Comparison of ENCODE assay signal across 8 cellular contexts in genomic region chr2:60884795-60885194, GRCh38. TPM values are rescaled to one million over a fixed set of nuclear protein-coding genes. Genes with fewer than 3 reads are reported as not detected.
DNase-seq lines count a peak whose midpoint lies in the region; ATAC-seq and TF ChIP-seq lines count a peak whose summit lies in the region.

No MANE protein-coding gene starts in this region.

- H3K9me3 ChIP-seq in PC-3 (ENCODE audit: low read length) (no peaks in the 10 kb centered on the region), skeletal muscle satellite cell (replicated peaks; ENCODE audit: low read length) (no peaks in the 10 kb centered on the region)
- no peaks in the 10 kb centered on the region for H3K9me3 ChIP-seq in effector memory CD4-positive, alpha-beta T cell (ENCODE audit: control insufficient read depth, low read length)

- no peak for ATAC-seq in PC-3
- no peak for ATAC-seq in HG02610 (IDR thresholded peaks at IDR 0.05; ENCODE audit: unreplicated experiment)

- H3K4me2 ChIP-seq in PC-3 (ENCODE audit: low read length) (peak overlapping the region; percentile 87), skeletal muscle satellite cell (ENCODE audit: low read length) (peak overlapping the region; percentile 86)

- H3K36me3 ChIP-seq in PC-3 (ENCODE audit: low read depth, low read length) (no peaks in the 10 kb centered on the region), skeletal muscle satellite cell (ENCODE audit: insufficient read depth, low read length) (no peaks in the 10 kb centered on the region)
- no peaks in the 10 kb centered on the region for H3K36me3 ChIP-seq in effector memory CD4-positive, alpha-beta T cell (ENCODE audit: control insufficient read depth, insufficient read depth, low read length)

- DNase-seq in PC-3, result no peak
- DNase-seq in effector memory CD4-positive, alpha-beta T cell, result no peak
- DNase-seq in NCI-H2107 (lab: John Stamatoyannopoulos, UW), result no peak
- no peak for DNase-seq in kidney tubule cell (ENCODE audit: low spot score)
- DNase-seq in NCI-H524 (lab: John Stamatoyannopoulos, UW), result no peak

- no peaks in the 10 kb centered on the region for H3K27me3 ChIP-seq in PC-3 (ENCODE audit: low read length)
- H3K27me3 ChIP-seq in effector memory CD4-positive, alpha-beta T cell (replicated peaks; ENCODE audit: control insufficient read depth, insufficient read depth, low read length, poor library complexity, severe bottlenecking), result no peaks in the 10 kb centered on the region
- no peaks in the 10 kb centered on the region for H3K27me3 ChIP-seq in skeletal muscle satellite cell (ENCODE audit: control insufficient read depth, insufficient read depth, low read length)

- intact Hi-C loops in PC-3 (cut with micrococcal nuclease), result loop anchor here (5.0 kb wide), 4 partner anchors 38 to 133 kb away; partner anchors contain the start of genes PEX13 and PUS10

- H3K9me2 ChIP-seq in PC-3 (replicated peaks; ENCODE audit: low read length), result no peaks in the 10 kb centered on the region

- H3K9ac ChIP-seq in PC-3 (ENCODE audit: low read length), result no peak overlapping the region
- H3K9ac ChIP-seq in skeletal muscle satellite cell (ENCODE audit: low read depth, low read length), result peak overlapping the region; percentile 98

- no peak for TF ChIP-seq CTCF in PC-3 (conservative IDR thresholded peaks at IDR 0.05; ENCODE audit: low read depth, low read length)

- no TSS peak for BruUV-seq in PC-3 (replicated peaks; lab: Mats Ljungman, UMichigan)

- H3K4me3 ChIP-seq in GM08714 (ENCODE audit: low read length) (peak overlapping the region; percentile 97; the same call in 1 of the 2 replicates), PC-3 (ENCODE audit: low read length) (peak overlapping the region; percentile 90; the same call in 1 of the 2 replicates), skeletal muscle satellite cell (ENCODE audit: low read length) (no peak overlapping the region)
- peak overlapping the region; percentile 23 for H3K4me3 ChIP-seq in effector memory CD4-positive, alpha-beta T cell (ENCODE audit: insufficient read depth, low read depth, low read length, poor library complexity, severe bottlenecking)

- no peak overlapping the region for H3K27ac ChIP-seq in PC-3 (ENCODE audit: low read length)
- H3K27ac ChIP-seq in effector memory CD4-positive, alpha-beta T cell (ENCODE audit: insufficient read depth, low read length, poor library complexity, severe bottlenecking), result peak overlapping the region; percentile 8

- no peak overlapping the region for H2AFZ ChIP-seq in PC-3 (ENCODE audit: low read length)

- no peaks in the 10 kb centered on the region for H3F3A ChIP-seq in PC-3 (ENCODE audit: low read length, unreplicated experiment)

- POLR2A ChIA-PET in PC-3 (lab: Charles Lee; ENCODE audit: unreplicated experiment), result no interaction called here

- H3K79me2 ChIP-seq in PC-3 (ENCODE audit: low read length), result peaks cover 65% of the 10 kb centered on the region

- peaks cover 9% of the 10 kb centered on the region for H3K4me1 ChIP-seq in PC-3 (ENCODE audit: insufficient read depth, low read length)
- H3K4me1 ChIP-seq in effector memory CD4-positive, alpha-beta T cell (ENCODE audit: control insufficient read depth, insufficient read depth, low read length, poor library complexity, severe bottlenecking), result peaks cover 17% of the 10 kb centered on the region
- peaks cover 6% of the 10 kb centered on the region for H3K4me1 ChIP-seq in skeletal muscle satellite cell (ENCODE audit: control insufficient read depth, insufficient read depth, low read length)

- H4K20me1 ChIP-seq in PC-3 (ENCODE audit: low read length), result peaks cover 45% of the 10 kb centered on the region

- CTCF ChIA-PET in PC-3 (lab: Charles Lee), result no interaction called here

RNA-seq across cellular contexts. Expression of gene REL, which starts 3.4 kb away (rescaled TPM):
- 7.3 and 8.9 TPM in 2 replicates for total RNA-seq in PC-3 (2014; rRNA removed)
- total RNA-seq in skeletal muscle satellite cell (2012; rRNA removed), result 2.8 and 3.3 TPM in 2 replicates
